8 cellular contexts compared by ENCODE assay signal in genomic region chr14:76924363-76925151, GRCh38.
DNase-seq lines count a peak whose midpoint lies in the region; ATAC-seq, FAIRE-seq and TF ChIP-seq lines count a peak whose summit lies in the region.

No MANE protein-coding gene starts in this region.

- in situ Hi-C loops in G401 (cut with HindIII; ENCODE audit: low sequenced_read_pairs) = no loop called here

- no peak for ATAC-seq in activated naive CD8-positive, alpha-beta T cell treated with anti-CD3 and anti-CD28 coated beads, Interleukin-2, amount 50 U/mL, for 24 hours
- ATAC-seq in GM21381 (IDR thresholded peaks at IDR 0.05; ENCODE audit: unreplicated experiment) = no peak
- no peak for ATAC-seq in foreskin keratinocyte

- H3K27ac ChIP-seq in foreskin keratinocyte = no peak overlapping the region

- peaks cover 32% of the 10 kb centered on the region for H3K4me1 ChIP-seq in foreskin keratinocyte

- H3K27me3 ChIP-seq in foreskin keratinocyte = no peaks in the 10 kb centered on the region

- peaks cover 79% of the 10 kb centered on the region for H3K4me1 Mint-ChIP-seq in activated naive CD8-positive, alpha-beta T cell treated with anti-CD3 and anti-CD28 coated beads, Interleukin-2, amount 50 U/mL, for 24 hours
- peaks cover 84% of the 10 kb centered on the region for H3K4me1 Mint-ChIP-seq in mesothelial cell of epicardium

- no peak for FAIRE-seq in GM19239 (lab: Jason Lieb, UNC)

- no peaks in the 10 kb centered on the region for H3K36me3 Mint-ChIP-seq in activated naive CD8-positive, alpha-beta T cell treated with anti-CD3 and anti-CD28 coated beads, Interleukin-2, amount 50 U/mL, for 24 hours (ENCODE audit: low read depth)
- no peaks in the 10 kb centered on the region for H3K36me3 Mint-ChIP-seq in mesothelial cell of epicardium

- no peak for TF ChIP-seq CTCF in mesothelial cell of epicardium (IDR thresholded peaks at IDR 0.05; ENCODE audit: unreplicated experiment)
- TF ChIP-seq CTCF in foreskin keratinocyte (conservative IDR thresholded peaks at IDR 0.05) = no peak

- H3K4me3 Mint-ChIP-seq in activated naive CD8-positive, alpha-beta T cell treated with anti-CD3 and anti-CD28 coated beads, Interleukin-2, amount 50 U/mL, for 24 hours = no peak overlapping the region
- H3K4me3 Mint-ChIP-seq in mesothelial cell of epicardium = no peak overlapping the region

- no peaks in the 10 kb centered on the region for H3K27me3 Mint-ChIP-seq in activated naive CD8-positive, alpha-beta T cell treated with anti-CD3 and anti-CD28 coated beads, Interleukin-2, amount 50 U/mL, for 24 hours
- no peaks in the 10 kb centered on the region for H3K27me3 Mint-ChIP-seq in mesothelial cell of epicardium (ENCODE audit: low read depth)

- DNase-seq in G401 (ENCODE audit: low spot score) = peak; percentile 63
- peak; percentile 93 for DNase-seq in NCI-H2107 (lab: John Stamatoyannopoulos, UW)
- DNase-seq in activated naive CD8-positive, alpha-beta T cell treated with anti-CD3 and anti-CD28 coated beads, Interleukin-2, amount 50 U/mL, for 24 hours = peak; percentile 42
- no peak for DNase-seq in mesothelial cell of epicardium (ENCODE audit: low spot score in 2 of 2, unreplicated experiment in 2 of 2)
- no peak for DNase-seq in GM19239 (ENCODE audit: insufficient read length, low spot score)
- no peak for DNase-seq in foreskin keratinocyte
- no peak for DNase-seq in NK-92 (lab: John Stamatoyannopoulos, UW; ENCODE audit: unreplicated experiment)

- no peaks in the 10 kb centered on the region for H3K9me3 Mint-ChIP-seq in activated naive CD8-positive, alpha-beta T cell treated with anti-CD3 and anti-CD28 coated beads, Interleukin-2, amount 50 U/mL, for 24 hours
- H3K9me3 Mint-ChIP-seq in mesothelial cell of epicardium = no peaks in the 10 kb centered on the region

- H3K27ac Mint-ChIP-seq in activated naive CD8-positive, alpha-beta T cell treated with anti-CD3 and anti-CD28 coated beads, Interleukin-2, amount 50 U/mL, for 24 hours = peak overlapping the region; percentile 22
- H3K27ac Mint-ChIP-seq in mesothelial cell of epicardium = peak overlapping the region; percentile 78

Comparison
In these comparisons a context has a peak if more than half of its experiments do, and no peak if none do; other contexts are left out.
1. DNase-seq: peak in G401 (single experiment), NCI-H2107 (single experiment) and activated naive CD8-positive, alpha-beta T cell treated with anti-CD3 and anti-CD28 coated beads, Interleukin-2, amount 50 U/mL, for 24 hours (single experiment); none in mesothelial cell of epicardium (0 of 2), GM19239 (single experiment), foreskin keratinocyte (0 of 2) and NK-92 (single experiment).